Comparison of ENCODE assay signal across 8 cellular contexts in the genomic region with DNA sequence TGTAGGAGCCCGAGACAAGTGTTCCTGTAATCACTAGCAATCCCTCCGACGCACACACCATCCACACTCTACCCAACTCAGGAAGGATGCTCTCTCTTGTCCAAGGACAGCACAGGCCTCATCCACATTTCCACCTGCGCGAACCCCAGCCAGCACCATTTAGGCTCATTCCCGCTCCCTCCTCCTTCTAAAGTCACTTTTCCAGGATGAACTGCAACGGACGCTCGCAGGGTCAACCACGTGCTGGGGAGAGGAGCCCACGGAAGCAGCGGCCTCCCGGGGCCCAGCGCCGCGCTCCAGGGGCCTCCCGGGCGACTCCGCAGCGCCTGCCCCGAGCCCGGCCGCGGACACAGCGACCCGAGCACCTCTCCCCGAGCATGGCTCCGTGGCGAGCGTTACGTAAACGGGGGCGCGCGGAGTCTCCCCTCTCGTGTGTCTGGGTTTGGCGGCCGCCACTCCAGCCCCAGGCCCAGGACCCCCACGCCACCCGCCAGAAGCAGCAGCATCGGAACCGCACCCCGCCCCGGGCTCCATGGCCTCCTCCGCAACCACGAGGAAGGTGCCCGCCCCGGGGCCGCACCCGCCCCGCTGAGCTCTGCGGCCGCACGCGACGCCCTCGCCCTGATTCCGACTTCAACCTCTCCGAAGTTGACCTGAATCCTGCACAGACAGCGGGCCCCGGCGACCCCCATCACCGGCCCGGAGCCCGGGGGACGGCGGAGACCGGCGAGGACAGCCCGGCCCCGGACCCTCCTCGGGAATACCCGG. TPM values are rescaled to one million over a fixed set of nuclear protein-coding genes. Genes with fewer than 3 reads are reported as not detected.
DNase-seq lines count a peak whose midpoint lies in the region; ATAC-seq and TF ChIP-seq lines count a peak whose summit lies in the region.

No MANE protein-coding gene starts in this region.

- H3K27me3 Mint-ChIP-seq in HFFc6 (ENCODE audit: insufficient read depth): no peaks in the 10 kb centered on the region; the same call in none of the 2 replicates
- no peaks in the 10 kb centered on the region for H3K27me3 Mint-ChIP-seq in naive thymus-derived CD4-positive, alpha-beta T cell

- no peaks in the 10 kb centered on the region for H3K9me3 Mint-ChIP-seq in HFFc6
- H3K9me3 Mint-ChIP-seq in naive thymus-derived CD4-positive, alpha-beta T cell: peaks cover 0 to 4% (median 0%) of the 10 kb centered on the region in 11 donors

- peaks cover 60% of the 10 kb centered on the region for H3K4me1 Mint-ChIP-seq in HFFc6 (ENCODE audit: low read depth)
- peaks cover 38 to 65% (median 49%) of the 10 kb centered on the region in 7 donors for H3K4me1 Mint-ChIP-seq in naive thymus-derived CD4-positive, alpha-beta T cell

- peak overlapping the region; percentile 99 for H3K27ac ChIP-seq in naive thymus-derived CD4-positive, alpha-beta T cell (ENCODE audit: low read depth, low read length)
- peak overlapping the region; percentile 98 to 99 for H3K27ac ChIP-seq in tibial artery

- peak overlapping the region; percentile 97 for H3K4me3 Mint-ChIP-seq in HFFc6
- peak overlapping the region; percentile 87 to 97 (median 95) for H3K4me3 Mint-ChIP-seq in naive thymus-derived CD4-positive, alpha-beta T cell

- H3K9me3 ChIP-seq in naive thymus-derived CD4-positive, alpha-beta T cell (ENCODE audit: control insufficient read depth in 2 of 3, low read length in 3 of 3): no peaks in the 10 kb centered on the region
- no peaks in the 10 kb centered on the region for H3K9me3 ChIP-seq in tibial artery

- ATAC-seq in GM18498 (IDR thresholded peaks at IDR 0.05; ENCODE audit: unreplicated experiment) (peak; percentile 16), esophagus mucosa (peak; percentile 53)
- ATAC-seq in naive thymus-derived CD4-positive, alpha-beta T cell: peak; percentile 21

- H3K36me3 Mint-ChIP-seq in HFFc6 (ENCODE audit: low read depth): peaks cover 26% of the 10 kb centered on the region
- peaks cover 9 to 27% (median 23%) of the 10 kb centered on the region in 5 donors for H3K36me3 Mint-ChIP-seq in naive thymus-derived CD4-positive, alpha-beta T cell

- TF ChIP-seq CTCF in HFFc6 (IDR thresholded peaks at IDR 0.05) (no peak), tibial artery (IDR thresholded peaks at IDR 0.05) (no peak)

- H3K36me3 ChIP-seq in naive thymus-derived CD4-positive, alpha-beta T cell (ENCODE audit: control insufficient read depth in 2 of 3, insufficient read depth in 3 of 3, low read length in 3 of 3): peaks cover 21 to 35% (median 28%) of the 10 kb centered on the region in 3 experiments
- H3K36me3 ChIP-seq in tibial artery: peaks cover 27 to 32% (median 31%) of the 10 kb centered on the region in 3 donors

- DNase-seq in HFFc6: peak; percentile 27
- peak; percentile 5 for DNase-seq in NCI-H146 treated with DMSO at 0.1 percent for 48 hours (lab: John Stamatoyannopoulos, UW; ENCODE audit: unreplicated experiment)
- DNase-seq in activated T-cell treated with anti-CD3 and anti-CD28 coated beads, Interleukin-2, amount 50 U/mL, for 1 hour: peak; percentile 60
- DNase-seq in naive thymus-derived CD4-positive, alpha-beta T cell: peak; percentile 40 to 69 (median 53)
- DNase-seq in tibial artery: peak; percentile 34 to 75
- DNase-seq in KG1 (lab: John Stamatoyannopoulos, UW): no peak

- POLR2A ChIA-PET in naive thymus-derived CD4-positive, alpha-beta T cell (lab: Charles Lee): interaction anchor here (0.7 to 1.1 kb wide), 9 partner anchors 16 to 394 kb away, joined by 3 to 5 read pairs (median 3); no protein-coding TSS in a partner anchor

- H3K4me1 ChIP-seq in naive thymus-derived CD4-positive, alpha-beta T cell (ENCODE audit: control insufficient read depth in 2 of 2, insufficient read depth in 2 of 2, low read length in 2 of 2): peaks cover 18 to 31% of the 10 kb centered on the region in 2 donors
- H3K4me1 ChIP-seq in tibial artery: peaks cover 0 to 29% (median 21%) of the 10 kb centered on the region in 4 donors

- H3K4me3 ChIP-seq in naive thymus-derived CD4-positive, alpha-beta T cell (ENCODE audit: low read length): peak overlapping the region; percentile 80
- peak overlapping the region; percentile 78 to 92 for H3K4me3 ChIP-seq in tibial artery

- peak overlapping the region; percentile 94 for H3K27ac Mint-ChIP-seq in HFFc6
- H3K27ac Mint-ChIP-seq in naive thymus-derived CD4-positive, alpha-beta T cell: peak overlapping the region; percentile 81 to 100 (median 93)

- CTCF ChIA-PET in naive thymus-derived CD4-positive, alpha-beta T cell (lab: Charles Lee): no interaction called here

- intact Hi-C loops in naive thymus-derived CD4-positive, alpha-beta T cell (cut with micrococcal nuclease): loop anchor here (1.0 to 10.0 kb wide), 11 partner anchors 21 to 881 kb away; a partner anchor contains a TSS
- intact Hi-C loops in tibial artery (cut with DNase I; ENCODE audit: low total_unique reads): loop anchor here (2.0 kb wide), 1 partner anchor 57 kb away; a partner anchor contains a TSS

- H3K27me3 ChIP-seq in naive thymus-derived CD4-positive, alpha-beta T cell (ENCODE audit: control insufficient read depth in 2 of 2, insufficient read depth in 2 of 2, low read length in 2 of 2): no peaks in the 10 kb centered on the region
- no peaks in the 10 kb centered on the region for H3K27me3 ChIP-seq in tibial artery

RNA-seq across cellular contexts. Expression of a gene that starts 0.7 kb away (rescaled TPM):
- total RNA-seq in HFFc6 (2021; fragmentation: NEBNext Ultra II Directional; extraction: Animal tissue kit (Norgen Biotek cat#: 25700)): 10 to 100 TPM; 43.6 to 50.3 (median 46.2) TPM
- total RNA-seq in esophagus mucosa: 26.4 TPM
- 100 to 1,000 TPM; 107 to 414 (median 154) TPM for total RNA-seq in naive thymus-derived CD4-positive, alpha-beta T cell
- polyA plus RNA-seq in naive thymus-derived CD4-positive, alpha-beta T cell: 10 to 100 TPM; 37.4 to 46.9 TPM

RNA-seq across cellular contexts. Expression of a gene that starts 57.9 kb away (rescaled TPM):
- 10 to 100 TPM in 4 of 6 experiments, 1 to 10 TPM in 2; 7.7 to 15.3 (median 10.9) TPM for total RNA-seq in HFFc6 (2021; fragmentation: NEBNext Ultra II Directional; extraction: Animal tissue kit (Norgen Biotek cat#: 25700))
- 54.7 TPM for total RNA-seq in esophagus mucosa
- total RNA-seq in naive thymus-derived CD4-positive, alpha-beta T cell: 100 to 1,000 TPM; 297 to 452 (median 420) TPM
- polyA plus RNA-seq in naive thymus-derived CD4-positive, alpha-beta T cell: 100 to 1,000 TPM; 314 to 395 TPM
